In the genomic region with DNA sequence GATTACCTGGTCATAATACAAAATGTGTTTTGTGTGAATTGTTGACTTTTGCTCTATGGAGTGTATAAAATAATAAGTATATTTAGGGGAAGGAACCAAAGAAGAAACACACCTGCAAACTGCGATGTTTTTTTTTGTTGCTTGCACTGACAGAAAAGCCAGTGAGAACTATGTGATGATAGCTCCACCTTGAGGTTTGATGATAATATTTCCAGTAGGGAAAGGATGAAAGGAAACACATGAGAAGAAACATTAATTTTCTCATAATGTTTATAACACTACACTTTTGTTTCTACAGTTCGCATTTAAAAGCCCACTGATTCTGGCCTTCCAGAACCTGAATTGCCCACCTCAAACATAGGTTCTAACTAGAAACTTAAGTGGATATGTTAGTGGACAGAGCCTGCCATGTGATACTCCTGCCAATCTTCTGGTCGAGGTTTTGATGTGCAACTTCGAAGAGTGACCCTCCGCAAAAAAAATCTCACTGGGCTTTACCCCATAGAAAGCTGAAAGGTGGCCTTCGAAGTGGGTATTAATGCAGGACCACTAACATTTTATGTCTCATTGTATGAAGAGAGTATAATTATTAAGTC, we compare ENCODE assay signal across 9 cellular contexts.
A peak's percentile ranks its signal among the peaks of the same experiment; 100 is the strongest.
DNase-seq lines count a peak whose midpoint lies in the region; ATAC-seq and TF ChIP-seq lines count a peak whose summit lies in the region.
"Had no signal": no experiment of that assay in that cellular context is flagged by ENCODE, and none has a peak within 500 bp of the region (broad histone marks: within the 10 kb centered on the region; RNA-seq: fewer than 3 reads in every experiment).

No MANE protein-coding gene starts in this region.

- peak; percentile 58 for DNase-seq in NCI-H1105 treated with DMSO at 0.1 percent for 48 hours (lab: John Stamatoyannopoulos, UW)
- DNase-seq in amniotic stem cell (lab: John Stamatoyannopoulos, UW) = peak; percentile 28
- DNase-seq in kidney tubule cell (ENCODE audit: low spot score) = peak; percentile 56
- DNase-seq in activated naive CD4-positive, alpha-beta T cell treated with anti-CD3 and anti-CD28 coated beads, Interleukin-2, amount 50 U/mL, for 16 hours = no peak
- DNase-seq in activated naive CD8-positive, alpha-beta T cell treated with anti-CD3 and anti-CD28 coated beads for 36 hours = no peak

- no peaks in the 10 kb centered on the region for H3K9me3 Mint-ChIP-seq in activated naive CD8-positive, alpha-beta T cell treated with anti-CD3 and anti-CD28 coated beads for 36 hours

- H3K36me3 Mint-ChIP-seq in activated naive CD8-positive, alpha-beta T cell treated with anti-CD3 and anti-CD28 coated beads for 36 hours = no peaks in the 10 kb centered on the region
- H3K36me3 Mint-ChIP-seq: memory B cell had no signal

- no peak overlapping the region for H3K27ac Mint-ChIP-seq in activated naive CD8-positive, alpha-beta T cell treated with anti-CD3 and anti-CD28 coated beads for 36 hours
- H3K27ac Mint-ChIP-seq: memory B cell had no signal

- no peaks in the 10 kb centered on the region for H3K27me3 Mint-ChIP-seq in activated naive CD8-positive, alpha-beta T cell treated with anti-CD3 and anti-CD28 coated beads for 36 hours
- H3K27me3 Mint-ChIP-seq: memory B cell had no signal

- no peaks in the 10 kb centered on the region for H3K4me1 Mint-ChIP-seq in activated naive CD8-positive, alpha-beta T cell treated with anti-CD3 and anti-CD28 coated beads for 36 hours
- H3K4me1 Mint-ChIP-seq: memory B cell had no signal

- peak; percentile 31; the same call in 1 of the 3 replicates for TF ChIP-seq CTCF in GM12872 (IDR thresholded peaks at IDR 0.05; ENCODE audit: insufficient read depth, low read depth, low read length)

- no peak for ATAC-seq in GM18505 (IDR thresholded peaks at IDR 0.05; ENCODE audit: unreplicated experiment)
- ATAC-seq in GM21528 (IDR thresholded peaks at IDR 0.05; ENCODE audit: low FRiP score, unreplicated experiment) = no peak

- H3K4me3 Mint-ChIP-seq in activated naive CD8-positive, alpha-beta T cell treated with anti-CD3 and anti-CD28 coated beads for 36 hours = no peak overlapping the region
- H3K4me3 Mint-ChIP-seq: memory B cell had no signal

- TF ChIP-seq POLR2A in GM18505 (IDR thresholded peaks at IDR 0.05; ENCODE audit: borderline replicate concordance, extremely low read depth, insufficient read depth, insufficient read length) = no peak

Comparison
In these comparisons a context has a peak if more than half of its experiments do, and no peak if none do; other contexts are left out.
1. DNase-seq: peak in NCI-H1105 treated with DMSO at 0.1 percent for 48 hours (single experiment), amniotic stem cell (single experiment) and kidney tubule cell (single experiment); none in activated naive CD4-positive, alpha-beta T cell treated with anti-CD3 and anti-CD28 coated beads, Interleukin-2, amount 50 U/mL, for 16 hours (single experiment) and activated naive CD8-positive, alpha-beta T cell treated with anti-CD3 and anti-CD28 coated beads for 36 hours (single experiment).